ENCODE assay signal across 14 cellular contexts in genomic region chr4:65665951-65666523, GRCh38. TPM values are rescaled to one million over a fixed set of nuclear protein-coding genes. Genes with fewer than 3 reads are reported as not detected.
DNase-seq lines count a peak whose midpoint lies in the region; ATAC-seq and TF ChIP-seq lines count a peak whose summit lies in the region.
"Had no signal": no experiment of that assay in that cellular context is flagged by ENCODE, and none has a peak within 500 bp of the region (broad histone marks: within the 10 kb centered on the region; RNA-seq: fewer than 3 reads in every experiment).

No MANE protein-coding gene starts in this region.

- H3K79me2 ChIP-seq in PC-3 (ENCODE audit: low read length) = no peaks in the 10 kb centered on the region
- no peaks in the 10 kb centered on the region for H3K79me2 ChIP-seq in neural cell (replicated peaks; ENCODE audit: insufficient read depth, low read length)

- H4K20me1 ChIP-seq in PC-3 (ENCODE audit: low read length) = no peaks in the 10 kb centered on the region
- no peaks in the 10 kb centered on the region for H4K20me1 ChIP-seq in neural cell (ENCODE audit: insufficient read depth)

- H3K9ac ChIP-seq in PC-3 (ENCODE audit: low read length) (no peak overlapping the region), neural cell (ENCODE audit: low read length) (no peak overlapping the region)

- DNase-seq in DMS79 treated with DMSO at 0.1 percent for 48 hours (lab: John Stamatoyannopoulos, UW) = peak; percentile 1
- DNase-seq in DMS79 (lab: John Stamatoyannopoulos, UW) = no peak
- peak; percentile 75 for DNase-seq in NCI-H1092 treated with DMSO at 0.1 percent for 48 hours (lab: John Stamatoyannopoulos, UW)
- DNase-seq in PC-3 = peak; percentile 71
- DNase-seq in globus pallidus (ENCODE audit: low spot score) = no peak
- DNase-seq in activated T-cell treated with anti-CD3 and anti-CD28 coated beads, Interleukin-2, amount 50 U/mL, for 48 hours = no peak
- DNase-seq: 8988T; activated naive CD4-positive, alpha-beta T cell treated with anti-CD3 and anti-CD28 coated beads for 36 hours; NCI-H187 treated with DMSO at 0.1 percent for 48 hours had no signal

- POLR2A ChIA-PET in PC-3 (lab: Charles Lee; ENCODE audit: unreplicated experiment) = no interaction called here

- H3K4me1 ChIP-seq in PC-3 (ENCODE audit: insufficient read depth, low read length) = peaks cover 46% of the 10 kb centered on the region

- CTCF ChIA-PET in PC-3 (lab: Charles Lee) = no interaction called here

- no peaks in the 10 kb centered on the region for H3K36me3 ChIP-seq in PC-3 (ENCODE audit: low read depth, low read length)
- H3K36me3 ChIP-seq in neural cell (ENCODE audit: insufficient read depth, low read length) = no peaks in the 10 kb centered on the region

- H2AFZ ChIP-seq in PC-3 (ENCODE audit: low read length) (0 out of 2 replicates have a peak overlapping the region, but pooled peaks have one; percentile 18), neural cell (ENCODE audit: low read depth, low read length) (no peak overlapping the region)

- H3K27ac ChIP-seq in PC-3 (ENCODE audit: low read length) = peak overlapping the region; percentile 17
- H3K27ac ChIP-seq in neural cell (ENCODE audit: low read length) = no peak overlapping the region

- H3K9me2 ChIP-seq in PC-3 (replicated peaks; ENCODE audit: low read length) (no peaks in the 10 kb centered on the region), neural cell (ENCODE audit: insufficient read depth, low read length) (no peaks in the 10 kb centered on the region)

- H3K4me2 ChIP-seq in PC-3 (ENCODE audit: low read length) (peak overlapping the region; percentile 27), neural cell (ENCODE audit: low read length) (no peak overlapping the region)

- no peak for TF ChIP-seq RAD21 in neural cell (conservative IDR thresholded peaks at IDR 0.05)

- intact Hi-C loops in PC-3 (cut with micrococcal nuclease) = loop anchor here (5.0 to 10.0 kb wide), 5 partner anchors 44 to 1659 kb away; no protein-coding TSS in a partner anchor

- peak; percentile 33 for TF ChIP-seq EP300 in neural cell (conservative IDR thresholded peaks at IDR 0.05; ENCODE audit: poor library complexity, severe bottlenecking)

- no peaks in the 10 kb centered on the region for H3F3A ChIP-seq in PC-3 (ENCODE audit: low read length, unreplicated experiment)
- H3F3A ChIP-seq in neural cell (ENCODE audit: insufficient read depth, low read length, poor library complexity, severe bottlenecking) = no peaks in the 10 kb centered on the region

- BruUV-seq in PC-3 (replicated peaks; lab: Mats Ljungman, UMichigan) = no TSS peak

- H3K27me3 ChIP-seq in PC-3 (ENCODE audit: low read length) = peaks cover 21% of the 10 kb centered on the region
- H3K27me3 ChIP-seq in neural cell (ENCODE audit: insufficient read depth, low read depth, low read length) = peaks cover 53% of the 10 kb centered on the region

- ATAC-seq in PC-3 = 0 out of 2 replicates have a peak, but pooled peaks have one; percentile 6
- no peak for ATAC-seq in HG03097 (IDR thresholded peaks at IDR 0.05; ENCODE audit: low FRiP score, unreplicated experiment)

- H3K9me3 ChIP-seq in PC-3 (ENCODE audit: low read length) = no peaks in the 10 kb centered on the region
- no peaks in the 10 kb centered on the region for H3K9me3 ChIP-seq in neural cell (ENCODE audit: low read length)

- TF ChIP-seq CTCF in PC-3 (conservative IDR thresholded peaks at IDR 0.05; ENCODE audit: low read depth, low read length) (no peak), neural cell (IDR thresholded peaks at IDR 0.05; ENCODE audit: poor library complexity, severe bottlenecking) (no peak)

- H3K4me3 ChIP-seq in PC-3 (ENCODE audit: low read length) (no peak overlapping the region), neural cell (ENCODE audit: low read length) (no peak overlapping the region)

TF ChIP-seq in neural cell, 6 proteins besides CTCF, POLR2A, EP300 and RAD21:
- TF ChIP-seq SMC3 (conservative IDR thresholded peaks at IDR 0.05; ENCODE audit: poor library complexity) (no peak), POLR2AphosphoS5 (IDR thresholded peaks at IDR 0.05) (peak; percentile 62)

RNA-seq across cellular contexts. Expression of gene EPHA5, which starts 4.3 kb away (rescaled TPM):
- 2.0 and 2.2 TPM in 2 replicates for total RNA-seq in PC-3 (2014; rRNA removed)
- 3.6 and 4.3 TPM in 2 replicates for polyA plus RNA-seq in neural cell
- polyA minus RNA-seq in neural cell = 13.6 and 14.4 TPM in 2 replicates
- total RNA-seq: activated CD8-positive, alpha-beta memory T cell treated with anti-CD3 and anti-CD28 coated beads for 36 hours; activated naive CD4-positive, alpha-beta T cell treated with anti-CD3 and anti-CD28 coated beads for 36 hours; pulmonary artery endothelial cell; ureter had no signal

Comparison
In these comparisons a context has a peak if more than half of its experiments do, and no peak if none do; other contexts are left out.
1. DNase-seq: peak in DMS79 treated with DMSO at 0.1 percent for 48 hours (single experiment), NCI-H1092 treated with DMSO at 0.1 percent for 48 hours (single experiment) and PC-3 (single experiment); none in DMS79 (single experiment), globus pallidus (single experiment) and activated T-cell treated with anti-CD3 and anti-CD28 coated beads, Interleukin-2, amount 50 U/mL, for 48 hours (0 of 2).